ENCODE assay signal across 8 cellular contexts in the genomic region with DNA sequence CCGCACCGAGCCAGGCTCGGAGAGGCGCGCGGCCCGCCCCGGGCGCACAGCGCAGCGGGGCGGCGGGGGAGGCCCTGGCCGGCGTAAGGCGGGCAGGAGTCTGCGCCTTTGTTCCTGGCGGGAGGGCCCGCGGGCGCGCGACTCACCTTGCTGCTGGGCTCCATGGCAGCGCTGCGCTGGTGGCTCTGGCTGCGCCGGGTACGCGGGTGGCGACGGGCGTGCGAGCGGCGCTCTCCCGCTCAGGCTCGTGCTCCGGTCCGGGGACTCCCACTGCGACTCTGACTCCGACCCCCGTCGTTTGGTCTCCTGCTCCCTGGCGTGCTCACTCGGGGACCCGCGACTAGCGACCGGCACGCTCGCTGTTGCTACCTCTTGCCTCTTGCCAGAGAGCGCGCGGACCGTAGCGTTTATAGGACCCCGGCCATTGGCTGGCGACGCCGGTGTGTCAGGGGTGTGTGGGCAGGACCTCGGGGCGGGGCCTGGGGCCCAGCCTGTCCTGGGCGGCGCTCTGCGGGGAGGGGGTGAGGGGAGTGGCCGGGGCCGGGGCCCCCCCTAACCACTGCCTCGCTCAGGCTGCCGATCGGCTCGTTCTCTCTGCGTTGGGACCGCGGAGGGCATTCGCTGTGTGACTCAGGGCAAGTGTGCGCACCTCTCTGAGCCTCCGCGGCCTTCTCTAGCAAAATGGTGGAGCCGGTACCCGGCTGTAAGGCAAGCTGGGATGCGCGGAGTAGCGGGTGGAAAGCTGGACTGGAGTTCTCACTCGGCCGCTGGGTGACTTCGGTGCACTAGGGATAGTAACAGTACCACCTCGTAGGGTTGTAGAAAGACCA. TPM values are rescaled to one million over a fixed set of nuclear protein-coding genes. Genes with fewer than 3 reads are reported as not detected.
DNase-seq lines count a peak whose midpoint lies in the region.

A gene (minus strand): TSS at position 381 of the 830 bp plus-strand sequence. CDS start 217 bp downstream, at position 164.

- H3K4me3 ChIP-seq in HAP-1 (peak within 1 kb of the TSS; percentile 90), MG63 (peak within 1 kb of the TSS; percentile 91), neuronal stem cell (ENCODE audit: low read length in 2 of 2) (peak within 1 kb of the TSS; percentile 83 to 99), subcutaneous abdominal adipose tissue (ENCODE audit: low read depth in 1 of 5, low read length in 5 of 5) (peak within 1 kb of the TSS; percentile 71 to 83 (median 78))

- H2AK5ac ChIP-seq in neuronal stem cell (ENCODE audit: low read depth, low read length): peak within 1 kb of the TSS; percentile 73

- no peaks in the 10 kb centered on the region for H3K27me3 ChIP-seq in HAP-1 (ENCODE audit: low read depth)
- no peaks in the 10 kb centered on the region for H3K27me3 ChIP-seq in MG63
- no peaks in the 10 kb centered on the region for H3K27me3 ChIP-seq in neuronal stem cell (ENCODE audit: control insufficient read depth in 3 of 3, insufficient read depth in 3 of 3, low read depth in 1 of 3, low read length in 3 of 3)
- peaks cover 0 to 5% (median 4%) of the 10 kb centered on the region in 5 donors for H3K27me3 ChIP-seq in subcutaneous abdominal adipose tissue (ENCODE audit: control insufficient read depth in 5 of 5, insufficient read depth in 4 of 5, low read length in 5 of 5)

- H3K27ac ChIP-seq in neuronal stem cell (replicated peaks; ENCODE audit: low read length) (peak within 1 kb of the TSS; percentile 82), subcutaneous abdominal adipose tissue (ENCODE audit: low read depth, low read length) (no peak within 1 kb of the TSS)

- in situ Hi-C loops in HAP-1 (cut with MboI; ENCODE audit: low sequenced_read_pairs): no loop called here

- no peak within 1 kb of the TSS for H4K8ac ChIP-seq in neuronal stem cell (ENCODE audit: low read depth, low read length)

- H2BK12ac ChIP-seq in neuronal stem cell (ENCODE audit: low read length): no peak within 1 kb of the TSS

- H3K9me3 ChIP-seq in ES-I3 (ENCODE audit: control insufficient read depth, insufficient read depth, low read length) (no peaks in the 10 kb centered on the region), HAP-1 (no peaks in the 10 kb centered on the region), MG63 (no peaks in the 10 kb centered on the region), neuronal stem cell (replicated peaks in 1 of 2; ENCODE audit: control insufficient read depth in 2 of 2, insufficient read depth in 1 of 2, low read depth in 1 of 2, low read length in 2 of 2) (no peaks in the 10 kb centered on the region), subcutaneous abdominal adipose tissue (ENCODE audit: control insufficient read depth in 5 of 5, low read length in 5 of 5) (no peaks in the 10 kb centered on the region)

- H2BK120ac ChIP-seq in neuronal stem cell (ENCODE audit: low read depth, low read length): no peak within 1 kb of the TSS

- peak within 1 kb of the TSS; percentile 64 for H3K14ac ChIP-seq in neuronal stem cell (ENCODE audit: low read length)

- peak within 1 kb of the TSS; percentile 65 for H2AFZ ChIP-seq in neuronal stem cell (ENCODE audit: low read length)

- peak within 1 kb of the TSS; percentile 70 for H3K4me2 ChIP-seq in neuronal stem cell (ENCODE audit: insufficient read depth, low read length, poor library complexity, severe bottlenecking)

- peaks cover 2% of the 10 kb centered on the region for H3K79me1 ChIP-seq in neuronal stem cell (ENCODE audit: low read depth, low read length)

- no peak within 1 kb of the TSS for H3K4ac ChIP-seq in neuronal stem cell (ENCODE audit: low read length)

- peak; percentile 90 to 96 for DNase-seq in HAP-1 (ENCODE audit: low spot score in 2 of 2)
- DNase-seq in MG63: peak; percentile 93
- peak; percentile 85 for DNase-seq in SHP77 treated with DMSO at 0.1 percent for 48 hours (lab: John Stamatoyannopoulos, UW)
- DNase-seq in activated gamma-delta T cell treated with Interleukin-2 at 50 U/mL for 16 hours: peak; percentile 95
- DNase-seq in foreskin melanocyte: peak; percentile 84
- DNase-seq in neuronal stem cell (ENCODE audit: low spot score): peak; percentile 93

- peak within 1 kb of the TSS; percentile 40 for H2BK15ac ChIP-seq in neuronal stem cell (ENCODE audit: low read length)

- peak within 1 kb of the TSS; percentile 83 for H2BK5ac ChIP-seq in neuronal stem cell (ENCODE audit: low read length)

- H3K4me1 ChIP-seq in ES-I3 (ENCODE audit: insufficient read depth, low read length) (peaks cover 37% of the 10 kb centered on the region), HAP-1 (peaks cover 15% of the 10 kb centered on the region), neuronal stem cell (ENCODE audit: control insufficient read depth in 2 of 2, insufficient read depth in 1 of 2, low read depth in 1 of 2, low read length in 2 of 2) (peaks cover 46 to 59% of the 10 kb centered on the region in 2 donors), subcutaneous abdominal adipose tissue (ENCODE audit: control insufficient read depth in 5 of 5, insufficient read depth in 5 of 5, low read length in 5 of 5) (peaks cover 0 to 31% (median 17%) of the 10 kb centered on the region in 5 donors)

- peak within 1 kb of the TSS; percentile 99 for H3K23ac ChIP-seq in neuronal stem cell (ENCODE audit: low read depth, low read length, poor library complexity)

- H4K91ac ChIP-seq in neuronal stem cell (ENCODE audit: low read depth, low read length, poor library complexity): peak within 1 kb of the TSS; percentile 13

- WGBS in neuronal stem cell (ENCODE audit: extremely low coverage in 2 of 2, insufficient read length in 2 of 2, insufficient replicate concordance in 1 of 2), 2 donors: no CpG with 5 or more reads among the region's 87 CpGs

- H3K36me3 ChIP-seq in ES-I3 (ENCODE audit: insufficient read depth, low read length) (peaks cover 26% of the 10 kb centered on the region), HAP-1 (replicated peaks) (peaks cover 8% of the 10 kb centered on the region; the same call in 1 of the 2 replicates), MG63 (peaks cover 30% of the 10 kb centered on the region), neuronal stem cell (replicated peaks in 1 of 2; ENCODE audit: control insufficient read depth in 2 of 2, insufficient read depth in 2 of 2, low read length in 2 of 2) (peaks cover 14 to 34% of the 10 kb centered on the region in 2 donors), subcutaneous abdominal adipose tissue (ENCODE audit: control insufficient read depth in 5 of 5, insufficient read depth in 5 of 5, low read length in 5 of 5) (no peaks in the 10 kb centered on the region)

- peak within 1 kb of the TSS; percentile 81 for H3K9ac ChIP-seq in ES-I3 (ENCODE audit: low read depth, low read length)
- peak within 1 kb of the TSS; percentile 96 for H3K9ac ChIP-seq in neuronal stem cell (ENCODE audit: low read depth, low read length, poor library complexity)
- H3K9ac ChIP-seq in subcutaneous abdominal adipose tissue (ENCODE audit: low read length in 5 of 5): peak within 1 kb of the TSS in 4 of 5 donors; percentile 60 to 62 (median 62)

- H3K18ac ChIP-seq in neuronal stem cell (ENCODE audit: low read length): peak within 1 kb of the TSS; percentile 98

RNA-seq across cellular contexts. Expression of the gene that starts here (rescaled TPM):
- total RNA-seq in MG63 (2014; rRNA removed; shearing (Covaris generic); ENCODE audit: low replicate concordance): 70.3 and 127 TPM in 2 replicates
- polyA plus RNA-seq in neuronal stem cell (2013, experiment 1 of 2): 350 TPM
- polyA plus RNA-seq in neuronal stem cell (2013, experiment 2 of 2): 351 TPM
